ENCODE assay signal across 1 cellular context in the genomic region with DNA sequence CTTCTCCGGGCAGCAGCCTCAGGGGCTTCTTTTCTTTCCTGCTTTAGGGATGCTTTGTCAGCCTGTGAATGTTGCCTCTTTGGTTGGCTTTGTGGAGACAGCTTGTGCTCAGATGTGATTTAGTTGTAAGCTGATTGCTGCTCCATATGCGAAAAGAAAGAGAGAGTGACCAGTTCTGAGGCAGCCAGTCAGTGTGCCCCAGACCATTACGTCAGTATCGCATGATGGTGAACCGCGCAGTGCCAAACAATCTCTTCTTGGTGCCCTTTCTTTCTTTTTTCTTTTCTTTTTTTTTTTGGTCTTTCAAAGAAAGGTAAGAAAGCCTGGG.
TF ChIP-seq lines count a peak whose summit lies in the region.

No MANE protein-coding gene starts in this region.

TF ChIP-seq in SK-N-SH, 30 proteins besides CTCF, POLR2A, EP300 and RAD21 (continued from another document):
- no peak for TF ChIP-seq EZH2phosphoT487 (IDR thresholded peaks at IDR 0.05; ENCODE audit: borderline replicate concordance, low read depth)
- no peak for TF ChIP-seq SIN3A (IDR thresholded peaks at IDR 0.05; ENCODE audit: borderline replicate concordance, low read depth, low read length)
- no peak for TF ChIP-seq TCF12 (IDR thresholded peaks at IDR 0.05)
- no peak for TF ChIP-seq FOXM1 (IDR thresholded peaks at IDR 0.05; ENCODE audit: low read depth)
- no peak for TF ChIP-seq MXI1 (IDR thresholded peaks at IDR 0.05; ENCODE audit: low read depth, low read length)
- TF ChIP-seq GATA2 (CRISPR knock-in tag; IDR thresholded peaks at IDR 0.05): no peak
- TF ChIP-seq, protein P1, sequence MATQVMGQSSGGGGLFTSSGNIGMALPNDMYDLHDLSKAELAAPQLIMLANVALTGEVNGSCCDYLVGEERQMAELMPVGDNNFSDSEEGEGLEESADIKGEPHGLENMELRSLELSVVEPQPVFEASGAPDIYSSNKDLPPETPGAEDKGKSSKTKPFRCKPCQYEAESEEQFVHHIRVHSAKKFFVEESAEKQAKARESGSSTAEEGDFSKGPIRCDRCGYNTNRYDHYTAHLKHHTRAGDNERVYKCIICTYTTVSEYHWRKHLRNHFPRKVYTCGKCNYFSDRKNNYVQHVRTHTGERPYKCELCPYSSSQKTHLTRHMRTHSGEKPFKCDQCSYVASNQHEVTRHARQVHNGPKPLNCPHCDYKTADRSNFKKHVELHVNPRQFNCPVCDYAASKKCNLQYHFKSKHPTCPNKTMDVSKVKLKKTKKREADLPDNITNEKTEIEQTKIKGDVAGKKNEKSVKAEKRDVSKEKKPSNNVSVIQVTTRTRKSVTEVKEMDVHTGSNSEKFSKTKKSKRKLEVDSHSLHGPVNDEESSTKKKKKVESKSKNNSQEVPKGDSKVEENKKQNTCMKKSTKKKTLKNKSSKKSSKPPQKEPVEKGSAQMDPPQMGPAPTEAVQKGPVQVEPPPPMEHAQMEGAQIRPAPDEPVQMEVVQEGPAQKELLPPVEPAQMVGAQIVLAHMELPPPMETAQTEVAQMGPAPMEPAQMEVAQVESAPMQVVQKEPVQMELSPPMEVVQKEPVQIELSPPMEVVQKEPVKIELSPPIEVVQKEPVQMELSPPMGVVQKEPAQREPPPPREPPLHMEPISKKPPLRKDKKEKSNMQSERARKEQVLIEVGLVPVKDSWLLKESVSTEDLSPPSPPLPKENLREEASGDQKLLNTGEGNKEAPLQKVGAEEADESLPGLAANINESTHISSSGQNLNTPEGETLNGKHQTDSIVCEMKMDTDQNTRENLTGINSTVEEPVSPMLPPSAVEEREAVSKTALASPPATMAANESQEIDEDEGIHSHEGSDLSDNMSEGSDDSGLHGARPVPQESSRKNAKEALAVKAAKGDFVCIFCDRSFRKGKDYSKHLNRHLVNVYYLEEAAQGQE (IDR thresholded peaks at IDR 0.05; ENCODE audit: low read depth, low read length): no peak
- no peak for TF ChIP-seq YY1 (IDR thresholded peaks at IDR 0.05; ENCODE audit: low read depth)
- no peak for TF ChIP-seq RFX5 (IDR thresholded peaks at IDR 0.05; ENCODE audit: low read length)
- no peak for TF ChIP-seq TAF1 (IDR thresholded peaks at IDR 0.05; ENCODE audit: borderline replicate concordance, low read depth, low read length)
- TF ChIP-seq MAX (IDR thresholded peaks at IDR 0.05; ENCODE audit: low read depth): no peak
- no peak for TF ChIP-seq MEF2A (IDR thresholded peaks at IDR 0.05; ENCODE audit: borderline replicate concordance, low read depth)
- TF ChIP-seq JUND (IDR thresholded peaks at IDR 0.05): no peak
- TF ChIP-seq GABPA (IDR thresholded peaks at IDR 0.05; ENCODE audit: low read depth): no peak
TF ChIP-seq in SK-N-SH: peak in this region for 0.
